Comparison of ENCODE assay signal across 9 cellular contexts in genomic region chr2:54570321-54570881, GRCh38.
DNase-seq lines count a peak whose midpoint lies in the region; ATAC-seq, FAIRE-seq and TF ChIP-seq lines count a peak whose summit lies in the region.
"Had no signal": no experiment of that assay in that cellular context is flagged by ENCODE, and none has a peak within 500 bp of the region (broad histone marks: within the 10 kb centered on the region; RNA-seq: fewer than 3 reads in every experiment).

No MANE protein-coding gene starts in this region.

- H3K4me3 ChIP-seq in heart left ventricle (no peak overlapping the region), astrocyte (ENCODE audit: insufficient read depth, low read depth, low read length) (no peak overlapping the region), mesodermal cell (ENCODE audit: extremely low read depth, insufficient read depth, low read length, poor library complexity, severe bottlenecking) (no peak overlapping the region), upper lobe of right lung (no peak overlapping the region)

- H3K4me2 ChIP-seq in astrocyte (ENCODE audit: low read length), result peak overlapping the region; percentile 83

- peaks cover 83% of the 10 kb centered on the region for H3K79me2 ChIP-seq in astrocyte (ENCODE audit: insufficient read depth, low read length)

- ATAC-seq in heart left ventricle (no peak), left ventricle myocardium superior (no peak), upper lobe of right lung (no peak), GM21723 (IDR thresholded peaks at IDR 0.05; ENCODE audit: unreplicated experiment) (no peak)

- H3K36me3 Mint-ChIP-seq in astrocyte (ENCODE audit: low read depth, unreplicated experiment), result peaks cover 12% of the 10 kb centered on the region

- intact Hi-C loops in heart left ventricle (cut with DNase I), result loop anchor here in 1 of 10 donors (5.0 kb wide), 1 partner anchor 113 kb away; the partner anchor contains the start of gene SPTBN1
- intact Hi-C loops in left ventricle myocardium superior (cut with micrococcal nuclease), result no loop called here
- intact Hi-C loops in upper lobe of right lung (cut with DNase I), result no loop called here

- no peak for TF ChIP-seq POLR2A in heart left ventricle (IDR thresholded peaks at IDR 0.05)

- 54 to 60% (median 60%) methylated on average over 5 of the region's 5 CpGs for WGBS in heart left ventricle, 4 donors
- 88 to 91% methylated on average over 2 to 5 of the region's 5 CpGs for WGBS in mesodermal cell (ENCODE audit: insufficient coverage in 2 of 2), 2 experiments

- H3K36me3 ChIP-seq in heart left ventricle, result peaks cover 0 to 18% (median 0%) of the 10 kb centered on the region in 9 donors
- H3K36me3 ChIP-seq in astrocyte (ENCODE audit: insufficient read depth, low read length), result peaks cover 6% of the 10 kb centered on the region
- peaks cover 6% of the 10 kb centered on the region for H3K36me3 ChIP-seq in mesodermal cell (ENCODE audit: control insufficient read depth, insufficient read depth, low read length)
- peaks cover 5% of the 10 kb centered on the region for H3K36me3 ChIP-seq in upper lobe of right lung

- peaks cover 46 to 93% (median 81%) of the 10 kb centered on the region in 12 donors for H3K4me1 ChIP-seq in heart left ventricle
- peaks cover 69% of the 10 kb centered on the region for H3K4me1 ChIP-seq in astrocyte (ENCODE audit: insufficient read depth, low read length)
- H3K4me1 ChIP-seq in mesodermal cell (ENCODE audit: control insufficient read depth, insufficient read depth, low read length, poor library complexity, severe bottlenecking), result peaks cover 61% of the 10 kb centered on the region
- H3K4me1 ChIP-seq in upper lobe of right lung, result peaks cover 85% of the 10 kb centered on the region

- no peak overlapping the region for H2AFZ ChIP-seq in astrocyte (ENCODE audit: low read depth, low read length)

- peaks cover 3% of the 10 kb centered on the region for H4K20me1 ChIP-seq in astrocyte (ENCODE audit: insufficient read depth, low read length)

- H3K27ac ChIP-seq in heart left ventricle (peak overlapping the region in 11 of 12 donors; percentile 18 to 86 (median 72)), astrocyte (ENCODE audit: low read depth, low read length) (peak overlapping the region; percentile 99), mesodermal cell (ENCODE audit: low read depth, low read length, severe bottlenecking) (peak overlapping the region; percentile 96), upper lobe of right lung (peak overlapping the region; percentile 39)

- TF ChIP-seq CTCF in heart left ventricle (IDR thresholded peaks at IDR 0.05) (no peak), astrocyte (IDR thresholded peaks at IDR 0.05; ENCODE audit: insufficient read depth, low read depth, low read length) (no peak), upper lobe of right lung (IDR thresholded peaks at IDR 0.05) (no peak)

- FAIRE-seq in astrocyte (lab: Jason Lieb, UNC), result no peak

- H3K9ac ChIP-seq in astrocyte (ENCODE audit: low read length), result peak overlapping the region; percentile 91

- H3K9me3 ChIP-seq in heart left ventricle (no peaks in the 10 kb centered on the region), astrocyte (ENCODE audit: insufficient read depth, low read depth, low read length) (no peaks in the 10 kb centered on the region), mesodermal cell (ENCODE audit: control insufficient read depth, low read length) (no peaks in the 10 kb centered on the region), upper lobe of right lung (no peaks in the 10 kb centered on the region)

- H3K27me3 ChIP-seq in heart left ventricle, result no peaks in the 10 kb centered on the region
- H3K27me3 ChIP-seq in astrocyte (ENCODE audit: insufficient read depth, low read length), result no peaks in the 10 kb centered on the region
- H3K27me3 ChIP-seq in upper lobe of right lung, result no peaks in the 10 kb centered on the region

- H3K4me3 Mint-ChIP-seq in astrocyte (ENCODE audit: unreplicated experiment), result no peak overlapping the region

- H3K27ac Mint-ChIP-seq in astrocyte (ENCODE audit: unreplicated experiment), result peak overlapping the region; percentile 94

- DNase-seq in heart left ventricle (no peak), left ventricle myocardium superior (no peak), astrocyte (ENCODE audit: low read depth) (peak; percentile 61), upper lobe of right lung (no peak), amniotic stem cell (lab: John Stamatoyannopoulos, UW) (no peak), NCI-H526 (lab: John Stamatoyannopoulos, UW) (no peak)
- DNase-seq: NCI-H774 had no signal

- no peaks in the 10 kb centered on the region for H3K27me3 Mint-ChIP-seq in astrocyte (ENCODE audit: low read depth, unreplicated experiment)

- H3K4me1 Mint-ChIP-seq in astrocyte (ENCODE audit: low read depth, unreplicated experiment), result peaks cover 68% of the 10 kb centered on the region

- H3K9me3 Mint-ChIP-seq in astrocyte (ENCODE audit: unreplicated experiment), result no peaks in the 10 kb centered on the region

Comparison
In these comparisons a context has a peak if more than half of its experiments do, and no peak if none do; other contexts are left out.
1. H3K27ac ChIP-seq: peak in every context shown above with its lines; median percentile 99 in astrocyte; 96 in mesodermal cell; 72 in heart left ventricle; 39 in upper lobe of right lung.